Comparison of ENCODE assay signal across 19 cellular contexts in the genomic region with DNA sequence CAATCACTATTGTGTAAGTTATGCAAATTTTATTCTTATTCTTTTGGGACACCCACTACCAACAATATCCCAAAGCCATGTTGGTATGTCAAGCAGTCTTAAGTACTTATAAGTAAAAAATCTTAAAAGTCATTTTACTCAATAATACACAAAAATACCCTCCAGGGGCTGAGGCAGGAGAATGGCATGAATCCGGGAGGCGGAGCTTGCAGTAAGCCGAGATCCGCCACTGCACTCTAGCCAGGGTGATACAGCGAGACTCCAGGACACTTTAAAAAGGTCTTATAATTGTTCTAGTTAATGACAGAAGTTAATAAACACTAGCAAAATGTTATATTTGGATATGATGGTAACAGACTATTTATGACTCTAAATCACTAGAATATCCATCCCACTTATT. TPM values are rescaled to one million over a fixed set of nuclear protein-coding genes. Genes with fewer than 3 reads are reported as not detected.
DNase-seq lines count a peak whose midpoint lies in the region; ATAC-seq and TF ChIP-seq lines count a peak whose summit lies in the region.
"Had no signal": no experiment of that assay in that cellular context is flagged by ENCODE, and none has a peak within 500 bp of the region (broad histone marks: within the 10 kb centered on the region; RNA-seq: fewer than 3 reads in every experiment).

No MANE protein-coding gene starts in this region.

- dilution Hi-C loops in mammary epithelial cell (cut with HindIII; ENCODE audit: low sequenced_read_pairs) = no loop called here

- ATAC-seq in GM21737 (IDR thresholded peaks at IDR 0.05; ENCODE audit: unreplicated experiment) (no peak), HG03442 (IDR thresholded peaks at IDR 0.05; ENCODE audit: unreplicated experiment) (no peak)
- ATAC-seq: Panc1 had no signal

- TF ChIP-seq CTCF in mammary epithelial cell (conservative IDR thresholded peaks at IDR 0.05 in 1 of 2, IDR thresholded peaks at IDR 0.05 in 1 of 2; ENCODE audit: extremely low read depth in 1 of 2, insufficient read depth in 1 of 2, low read depth in 1 of 2, low read length in 2 of 2) (no peak), breast epithelium (IDR thresholded peaks at IDR 0.05) (no peak), VCaP (conservative IDR thresholded peaks at IDR 0.05) (no peak), neutrophil (IDR thresholded peaks at IDR 0.05) (no peak), PC-9 (conservative IDR thresholded peaks at IDR 0.05) (no peak)

- peaks cover 87% of the 10 kb centered on the region for H3K79me2 ChIP-seq in mammary epithelial cell (ENCODE audit: insufficient read depth, low read length)
- peaks cover 92% of the 10 kb centered on the region for H3K79me2 ChIP-seq in PC-9 (ENCODE audit: low read depth)

- TF ChIP-seq POLR2A in breast epithelium (IDR thresholded peaks at IDR 0.05) = no peak

- H3K4me3 ChIP-seq in mammary epithelial cell (replicated peaks in 1 of 3; ENCODE audit: insufficient read depth in 1 of 3, low read depth in 2 of 3, low read length in 3 of 3) (peak overlapping the region in 1 of 3 experiments; percentile 31), breast epithelium (no peak overlapping the region), neutrophil (ENCODE audit: low read depth in 1 of 2, low read length in 1 of 2) (no peak overlapping the region), PC-9 (no peak overlapping the region)

- H3F3A ChIP-seq in PC-9 (ENCODE audit: insufficient read depth, low read depth) = no peaks in the 10 kb centered on the region

- H3K27me3 ChIP-seq in mammary epithelial cell (ENCODE audit: insufficient read depth, low read length) (no peaks in the 10 kb centered on the region), breast epithelium (no peaks in the 10 kb centered on the region), neutrophil (no peaks in the 10 kb centered on the region), PC-9 (ENCODE audit: insufficient read depth, low read depth) (no peaks in the 10 kb centered on the region)

- H4K20me1 ChIP-seq in mammary epithelial cell (ENCODE audit: insufficient read depth, low read length) (no peaks in the 10 kb centered on the region), PC-9 (ENCODE audit: insufficient read depth) (peaks cover 86% of the 10 kb centered on the region)

- H3K9ac ChIP-seq in mammary epithelial cell (ENCODE audit: insufficient read depth, low read length) = no peak overlapping the region
- H3K9ac ChIP-seq: SK-N-SH had no signal

- 47% methylated on average over 5 of the region's 5 CpGs for WGBS in mammary epithelial cell (ENCODE audit: low coverage, missing lambda C conversion rate)

- in situ Hi-C loops in mammary epithelial cell (cut with MboI; ENCODE audit: low sequenced_read_pairs in 2 of 2) = no loop called here

- H3K27ac ChIP-seq in mammary epithelial cell (ENCODE audit: insufficient read depth, low read depth, low read length) (peak overlapping the region; percentile 22), breast epithelium (no peak overlapping the region), VCaP (peak overlapping the region; percentile 60), neutrophil (peak overlapping the region; percentile 28), PC-9 (no peak overlapping the region)

- H3K4me2 ChIP-seq in mammary epithelial cell (ENCODE audit: insufficient read depth, low read depth, low read length) (peak overlapping the region; percentile 63), PC-9 (no peak overlapping the region)
- H3K4me2 ChIP-seq: SK-N-SH had no signal

- BruUV-seq in mammary epithelial cell (replicated peaks; lab: Mats Ljungman, UMichigan) = no TSS peak
- no TSS peak for BruUV-seq in PC-9 (replicated peaks; lab: Mats Ljungman, UMichigan)

- DNase-seq in mammary epithelial cell (no peak), breast epithelium (ENCODE audit: low spot score in 2 of 2) (no peak), PC-9 (no peak)
- DNase-seq: DMS153, DND-41, Karpas-422, NCI-H1092, NCI-H1417 treated with DMSO at 0.1 percent for 48 hours, NCI-H1694 treated with DMSO at 0.1 percent for 48 hours, NCI-H2081, NCI-H526 treated with DMSO at 0.1 percent for 48 hours, SIG-M5, SK-N-SH, SW 1271 had no signal

- POLR2A ChIA-PET in PC-9 (lab: Charles Lee; ENCODE audit: unreplicated experiment) = no interaction called here

- H3K4me1 ChIP-seq in mammary epithelial cell (ENCODE audit: insufficient read depth, low read length) (no peaks in the 10 kb centered on the region), breast epithelium (no peaks in the 10 kb centered on the region), neutrophil (ENCODE audit: control insufficient read depth in 1 of 2, insufficient read depth in 1 of 2, low read depth in 1 of 2, low read length in 1 of 2) (peaks cover 8 to 17% of the 10 kb centered on the region in 2 experiments), PC-9 (replicated peaks; ENCODE audit: insufficient read depth) (no peaks in the 10 kb centered on the region)

- H2AFZ ChIP-seq in mammary epithelial cell (ENCODE audit: low read depth, low read length) = no peak overlapping the region
- no peak overlapping the region for H2AFZ ChIP-seq in PC-9

- no peaks in the 10 kb centered on the region for H3K9me3 ChIP-seq in mammary epithelial cell (replicated peaks; ENCODE audit: insufficient read depth, low read length)
- no peaks in the 10 kb centered on the region for H3K9me3 ChIP-seq in breast epithelium
- H3K9me3 ChIP-seq in neutrophil = no peaks in the 10 kb centered on the region
- no peaks in the 10 kb centered on the region for H3K9me3 ChIP-seq in PC-9 (ENCODE audit: insufficient read depth, low read depth)
- H3K9me3 ChIP-seq: SK-N-SH had no signal

- H3K36me3 ChIP-seq in mammary epithelial cell (ENCODE audit: insufficient read depth, low read length) (no peaks in the 10 kb centered on the region), breast epithelium (no peaks in the 10 kb centered on the region), neutrophil (no peaks in the 10 kb centered on the region), PC-9 (ENCODE audit: low read depth) (peaks cover 3% of the 10 kb centered on the region; the same call in 1 of the 2 replicates)

- H3K9me2 ChIP-seq in PC-9 (ENCODE audit: insufficient read depth) = no peaks in the 10 kb centered on the region
- H3K9me2 ChIP-seq: SK-N-SH had no signal

- intact Hi-C loops in mammary epithelial cell (cut with micrococcal nuclease) (no loop called here), breast epithelium (cut with DNase I; ENCODE audit: low total_unique reads) (no loop called here), PC-9 (cut with micrococcal nuclease; ENCODE audit: unreplicated experiment) (no loop called here)

- CTCF ChIA-PET in mammary epithelial cell (lab: Charles Lee; ENCODE audit: low non-redundant PET) = no interaction called here
- CTCF ChIA-PET in PC-9 (lab: Charles Lee) = no interaction called here

RNA-seq across cellular contexts. Expression of a gene that starts 16.8 kb away (rescaled TPM):
- total RNA-seq in mammary epithelial cell (100 to 1,000 TPM in 1 of 2 donors, 10 to 100 TPM in 1; 77.2 to 127 TPM), breast epithelium (100 to 1,000 TPM in 1 of 3 donors, 10 to 100 TPM in 2; 86.5 to 157 (median 89.5) TPM), PC-9 (2021) (79.7 and 95.8 TPM in 2 replicates)
- 97.7 TPM for polyA plus RNA-seq in mammary epithelial cell
- polyA minus RNA-seq in mammary epithelial cell = 188 TPM

Comparison
In these comparisons a context has a peak if more than half of its experiments do, and no peak if none do; other contexts are left out.
1. H3K27ac ChIP-seq: peak in mammary epithelial cell (single experiment), VCaP (single experiment) and neutrophil (single experiment); none in breast epithelium (0 of 2) and PC-9 (single experiment).